In the genomic region with DNA sequence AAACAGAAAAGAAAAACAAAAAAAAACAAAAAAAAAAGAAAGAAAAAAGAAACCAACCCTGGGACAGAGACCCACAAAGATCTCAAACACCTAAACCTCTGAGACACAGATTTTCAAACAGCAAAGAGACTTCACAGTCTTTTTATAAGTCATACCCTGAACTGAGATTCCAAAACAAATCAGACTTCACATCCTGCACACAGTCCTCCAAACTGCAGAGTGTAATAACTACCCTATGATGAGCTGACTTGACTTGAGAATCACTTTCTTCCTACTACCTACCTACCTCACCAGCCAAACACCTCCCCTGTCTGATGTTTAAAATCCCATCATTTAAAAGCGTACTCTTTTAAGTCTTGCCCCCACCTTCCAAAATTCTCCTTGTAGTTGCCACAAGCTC, we compare ENCODE assay signal across 1 cellular context.
TF ChIP-seq lines count a peak whose summit lies in the region.

No MANE protein-coding gene starts in this region.

TF ChIP-seq in SK-N-SH, 30 proteins besides CTCF, POLR2A, EP300 and RAD21 (continued from another document):
- no peak for TF ChIP-seq NFIC (IDR thresholded peaks at IDR 0.05; ENCODE audit: borderline replicate concordance)
- TF ChIP-seq, protein P1, sequence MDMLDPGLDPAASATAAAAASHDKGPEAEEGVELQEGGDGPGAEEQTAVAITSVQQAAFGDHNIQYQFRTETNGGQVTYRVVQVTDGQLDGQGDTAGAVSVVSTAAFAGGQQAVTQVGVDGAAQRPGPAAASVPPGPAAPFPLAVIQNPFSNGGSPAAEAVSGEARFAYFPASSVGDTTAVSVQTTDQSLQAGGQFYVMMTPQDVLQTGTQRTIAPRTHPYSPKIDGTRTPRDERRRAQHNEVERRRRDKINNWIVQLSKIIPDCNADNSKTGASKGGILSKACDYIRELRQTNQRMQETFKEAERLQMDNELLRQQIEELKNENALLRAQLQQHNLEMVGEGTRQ (IDR thresholded peaks at IDR 0.05; ENCODE audit: borderline replicate concordance, low read depth, low read length): no peak
- no peak for TF ChIP-seq YY1 (IDR thresholded peaks at IDR 0.05; ENCODE audit: low read depth)
TF ChIP-seq in SK-N-SH: peak in this region for 0.
